In genomic region chr2:191636235-191636543, GRCh38 we compare ENCODE assay signal across 12 cellular contexts. TPM values are rescaled to one million over a fixed set of nuclear protein-coding genes. Genes with fewer than 3 reads are reported as not detected.
DNase-seq lines count a peak whose midpoint lies in the region; ATAC-seq and TF ChIP-seq lines count a peak whose summit lies in the region.
"Had no signal": no experiment of that assay in that cellular context is flagged by ENCODE, and none has a peak within 500 bp of the region (broad histone marks: within the 10 kb centered on the region; RNA-seq: fewer than 3 reads in every experiment).

No MANE protein-coding gene starts in this region.

- H3K4me1 ChIP-seq in SJCRH30: peaks cover 46% of the 10 kb centered on the region
- H3K4me1 ChIP-seq in left ventricle myocardium inferior: peaks cover 3% of the 10 kb centered on the region

- no peaks in the 10 kb centered on the region for H3K36me3 ChIP-seq in SJCRH30
- H3K36me3 ChIP-seq in left ventricle myocardium inferior: no peaks in the 10 kb centered on the region
- H3K36me3 ChIP-seq: BLaER1 treated with 17β-estradiol and CSF1 and Interleukin-3, amounts not matched to agents 10 nM and 100 nM had no signal

- H3K27ac ChIP-seq in SJCRH30 (peak overlapping the region; percentile 94), left ventricle myocardium inferior (replicated peaks) (no peak overlapping the region)

- ATAC-seq in activated naive CD8-positive, alpha-beta T cell treated with anti-CD3 and anti-CD28 coated beads, Interleukin-2, amount 10 ng/mL, durations not matched to agents 7 days and 5 days (ENCODE audit: low read depth): no peak
- no peak for ATAC-seq in activated naive CD8-positive, alpha-beta T cell treated with anti-CD3 and anti-CD28 coated beads, Interleukin-2, amount 50 U/mL, for 24 hours

- no peak for TF ChIP-seq CTCF in fibroblast of mammary gland (conservative IDR thresholded peaks at IDR 0.05; ENCODE audit: control insufficient read depth, insufficient read depth, low read depth, low read length)
- TF ChIP-seq CTCF in endothelial cell (IDR thresholded peaks at IDR 0.05; ENCODE audit: unreplicated experiment): no peak
- no peak for TF ChIP-seq CTCF in left ventricle myocardium inferior (IDR thresholded peaks at IDR 0.05; ENCODE audit: borderline replicate concordance)

- no peaks in the 10 kb centered on the region for H3K27me3 Mint-ChIP-seq in activated naive CD8-positive, alpha-beta T cell treated with anti-CD3 and anti-CD28 coated beads, Interleukin-2, amount 10 ng/mL, durations not matched to agents 7 days and 5 days
- no peaks in the 10 kb centered on the region for H3K27me3 Mint-ChIP-seq in activated naive CD8-positive, alpha-beta T cell treated with anti-CD3 and anti-CD28 coated beads, Interleukin-2, amount 50 U/mL, for 24 hours
- no peaks in the 10 kb centered on the region for H3K27me3 Mint-ChIP-seq in endothelial cell (ENCODE audit: unreplicated experiment)
- H3K27me3 Mint-ChIP-seq: stimulated activated naive CD8-positive, alpha-beta T cell treated with anti-CD3 and anti-CD28 coated beads, Interleukin-15, Interleukin-2, amounts not matched to agents 100 ng/mL and 50 ng/mL, for 24 hours had no signal

- peak overlapping the region; percentile 5 for H3K4me3 ChIP-seq in SJCRH30
- H3K4me3 ChIP-seq in fibroblast of mammary gland (ENCODE audit: control insufficient read depth, low read depth, low read length): no peak overlapping the region
- H3K4me3 ChIP-seq in left ventricle myocardium inferior: no peak overlapping the region
- H3K4me3 ChIP-seq: BLaER1 treated with 17β-estradiol and CSF1 and Interleukin-3, amounts not matched to agents 10 nM and 100 nM had no signal

- H3K9me3 Mint-ChIP-seq in activated naive CD8-positive, alpha-beta T cell treated with anti-CD3 and anti-CD28 coated beads, Interleukin-2, amount 10 ng/mL, durations not matched to agents 7 days and 5 days: no peaks in the 10 kb centered on the region
- no peaks in the 10 kb centered on the region for H3K9me3 Mint-ChIP-seq in activated naive CD8-positive, alpha-beta T cell treated with anti-CD3 and anti-CD28 coated beads, Interleukin-2, amount 50 U/mL, for 24 hours
- no peaks in the 10 kb centered on the region for H3K9me3 Mint-ChIP-seq in endothelial cell (ENCODE audit: unreplicated experiment)
- H3K9me3 Mint-ChIP-seq: stimulated activated naive CD8-positive, alpha-beta T cell treated with anti-CD3 and anti-CD28 coated beads, Interleukin-15, Interleukin-2, amounts not matched to agents 100 ng/mL and 50 ng/mL, for 24 hours had no signal

- H3K9me3 ChIP-seq in SJCRH30 (replicated peaks) (no peaks in the 10 kb centered on the region), left ventricle myocardium inferior (replicated peaks) (no peaks in the 10 kb centered on the region)
- H3K9me3 ChIP-seq: BLaER1 treated with 17β-estradiol and CSF1 and Interleukin-3, amounts not matched to agents 10 nM and 100 nM had no signal

- peaks cover 54% of the 10 kb centered on the region for H3K4me1 Mint-ChIP-seq in activated naive CD8-positive, alpha-beta T cell treated with anti-CD3 and anti-CD28 coated beads, Interleukin-2, amount 10 ng/mL, durations not matched to agents 7 days and 5 days
- peaks cover 51% of the 10 kb centered on the region for H3K4me1 Mint-ChIP-seq in activated naive CD8-positive, alpha-beta T cell treated with anti-CD3 and anti-CD28 coated beads, Interleukin-2, amount 50 U/mL, for 24 hours
- H3K4me1 Mint-ChIP-seq in endothelial cell (ENCODE audit: unreplicated experiment): peaks cover 9% of the 10 kb centered on the region

- H3K36me3 Mint-ChIP-seq in activated naive CD8-positive, alpha-beta T cell treated with anti-CD3 and anti-CD28 coated beads, Interleukin-2, amount 10 ng/mL, durations not matched to agents 7 days and 5 days: peaks cover 3% of the 10 kb centered on the region
- H3K36me3 Mint-ChIP-seq in activated naive CD8-positive, alpha-beta T cell treated with anti-CD3 and anti-CD28 coated beads, Interleukin-2, amount 50 U/mL, for 24 hours (ENCODE audit: low read depth): no peaks in the 10 kb centered on the region
- H3K36me3 Mint-ChIP-seq in endothelial cell (ENCODE audit: low read depth, unreplicated experiment): no peaks in the 10 kb centered on the region

- DNase-seq in activated naive CD8-positive, alpha-beta T cell treated with anti-CD3 and anti-CD28 coated beads, Interleukin-2, amount 10 ng/mL, durations not matched to agents 7 days and 5 days: no peak
- DNase-seq in activated naive CD8-positive, alpha-beta T cell treated with anti-CD3 and anti-CD28 coated beads, Interleukin-2, amount 50 U/mL, for 24 hours: no peak
- DNase-seq in SJCRH30 (peak; percentile 78), fibroblast of mammary gland (ENCODE audit: low read depth) (peak; percentile 90), stromal cell of bone marrow (ENCODE audit: low read depth) (peak; percentile 29), mesenteric fat pad (ENCODE audit: low spot score) (no peak), endothelial cell (ENCODE audit: low spot score) (no peak), left ventricle myocardium inferior (no peak)
- DNase-seq: head of caudate nucleus, NCI-H2171 treated with DMSO at 0.1 percent for 48 hours had no signal

- H3K27me3 ChIP-seq in SJCRH30 (no peaks in the 10 kb centered on the region), left ventricle myocardium inferior (ENCODE audit: low read depth) (peaks cover 5% of the 10 kb centered on the region)
- H3K27me3 ChIP-seq: BLaER1 treated with 17β-estradiol and CSF1 and Interleukin-3, amounts not matched to agents 10 nM and 100 nM had no signal

- POLR2A ChIA-PET in activated naive CD8-positive, alpha-beta T cell treated with anti-CD3 and anti-CD28 coated beads, Interleukin-2, amount 10 ng/mL, durations not matched to agents 7 days and 5 days (lab: Charles Lee): interaction anchor here (1.1 to 9.5 kb wide), 4 partner anchors 8 to 53 kb away, joined by 3 to 234 read pairs (median 4); partner anchors contain the start of gene NABP1

- H3K4me3 Mint-ChIP-seq in activated naive CD8-positive, alpha-beta T cell treated with anti-CD3 and anti-CD28 coated beads, Interleukin-2, amount 10 ng/mL, durations not matched to agents 7 days and 5 days: peak overlapping the region; percentile 21
- no peak overlapping the region for H3K4me3 Mint-ChIP-seq in activated naive CD8-positive, alpha-beta T cell treated with anti-CD3 and anti-CD28 coated beads, Interleukin-2, amount 50 U/mL, for 24 hours
- H3K4me3 Mint-ChIP-seq in endothelial cell (ENCODE audit: unreplicated experiment): no peak overlapping the region
- H3K4me3 Mint-ChIP-seq: stimulated activated naive CD8-positive, alpha-beta T cell treated with anti-CD3 and anti-CD28 coated beads, Interleukin-15, Interleukin-2, amounts not matched to agents 100 ng/mL and 50 ng/mL, for 24 hours had no signal

- no peak overlapping the region for H3K27ac Mint-ChIP-seq in activated naive CD8-positive, alpha-beta T cell treated with anti-CD3 and anti-CD28 coated beads, Interleukin-2, amount 10 ng/mL, durations not matched to agents 7 days and 5 days
- no peak overlapping the region for H3K27ac Mint-ChIP-seq in activated naive CD8-positive, alpha-beta T cell treated with anti-CD3 and anti-CD28 coated beads, Interleukin-2, amount 50 U/mL, for 24 hours
- no peak overlapping the region for H3K27ac Mint-ChIP-seq in endothelial cell (ENCODE audit: unreplicated experiment)

- intact Hi-C loops in left ventricle myocardium inferior (cut with micrococcal nuclease): no loop called here

RNA-seq across cellular contexts. Expression of gene NABP1, which starts 41.7 kb away (rescaled TPM):
- 10 to 100 TPM; 72.6 to 75.9 TPM for total RNA-seq in activated naive CD8-positive, alpha-beta T cell treated with anti-CD3 and anti-CD28 coated beads, Interleukin-2, amount 10 ng/mL, durations not matched to agents 7 days and 5 days
- total RNA-seq in SJCRH30 (2014; rRNA removed; shearing (Covaris generic)): 55.4 and 69.1 TPM in 2 replicates
- total RNA-seq in mesenteric fat pad (142 TPM), endothelial cell (ENCODE audit: unreplicated experiment) (20.5 TPM), left ventricle myocardium inferior (3.3 TPM)

Comparison
In these comparisons a context has a peak if more than half of its experiments do, and no peak if none do; other contexts are left out.
1. DNase-seq: peak in SJCRH30 (2 of 2), fibroblast of mammary gland (single experiment) and stromal cell of bone marrow (single experiment); none in activated naive CD8-positive, alpha-beta T cell treated with anti-CD3 and anti-CD28 coated beads, Interleukin-2, amount 10 ng/mL, durations not matched to agents 7 days and 5 days (single experiment), activated naive CD8-positive, alpha-beta T cell treated with anti-CD3 and anti-CD28 coated beads, Interleukin-2, amount 50 U/mL, for 24 hours (single experiment), mesenteric fat pad (single experiment), endothelial cell (single experiment) and left ventricle myocardium inferior (single experiment).